ENCODE assay signal across 1 cellular context in the genomic region with DNA sequence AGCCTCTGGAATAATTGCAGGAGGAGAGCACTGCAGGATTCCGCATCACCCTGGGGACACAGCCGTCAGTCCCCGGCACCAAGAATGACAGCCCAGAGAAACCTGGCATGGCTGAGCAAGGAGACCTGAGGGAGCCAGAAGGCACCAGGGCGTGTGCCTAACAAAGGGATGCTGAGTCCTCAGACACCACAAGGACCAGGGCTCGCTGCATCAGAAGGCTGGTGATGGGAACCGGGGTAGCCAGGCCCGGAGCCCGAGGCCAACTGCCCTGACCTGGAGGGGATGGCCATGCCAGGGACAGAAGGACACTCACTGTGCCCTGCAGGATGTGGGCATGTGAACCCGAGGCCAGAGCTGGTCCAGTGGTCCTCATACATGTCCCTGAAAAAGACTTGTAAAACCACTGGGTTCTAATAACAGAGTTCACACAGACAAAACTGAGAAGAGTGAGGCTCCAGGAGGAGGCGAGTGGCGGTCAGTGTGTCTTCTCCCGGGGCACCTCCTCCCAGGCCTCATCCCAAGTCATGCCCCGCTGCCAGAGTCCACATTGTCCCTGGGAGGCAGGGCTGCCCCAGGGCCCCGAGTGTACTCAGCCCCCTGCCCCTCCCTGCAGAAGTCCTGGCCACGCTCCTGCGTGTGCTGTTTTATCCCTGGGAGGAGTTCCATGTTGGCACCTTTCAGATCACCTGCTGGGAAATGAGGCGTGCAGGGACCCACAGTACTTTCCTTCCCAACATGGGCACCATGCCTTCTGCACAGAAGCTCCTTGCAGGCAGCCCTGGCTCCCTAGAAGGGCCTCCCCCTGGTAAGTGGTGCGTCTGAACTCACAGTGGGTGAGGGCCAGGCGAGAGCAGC.
TF ChIP-seq lines count a peak whose summit lies in the region.

No MANE protein-coding gene starts in this region.

TF ChIP-seq in HepG2, 621 proteins besides CTCF, POLR2A, EP300 and RAD21:
- no peak for TF ChIP-seq ATAD3A (CRISPR knock-in tag; IDR thresholded peaks at IDR 0.05)
- TF ChIP-seq JARID2 (CRISPR knock-in tag; IDR thresholded peaks at IDR 0.05; ENCODE audit: insufficient replicate concordance) = no peak
- no peak for TF ChIP-seq ARID2 (CRISPR knock-in tag; IDR thresholded peaks at IDR 0.05; ENCODE audit: borderline replicate concordance)
- no peak for TF ChIP-seq MIXL1 (CRISPR knock-in tag; IDR thresholded peaks at IDR 0.05)
- no peak for TF ChIP-seq ZFP1 (CRISPR knock-in tag; IDR thresholded peaks at IDR 0.05)
- TF ChIP-seq BRD4 (CRISPR knock-in tag; IDR thresholded peaks at IDR 0.05) = no peak
- TF ChIP-seq NFE2L1 (CRISPR knock-in tag; IDR thresholded peaks at IDR 0.05; ENCODE audit: borderline replicate concordance) = no peak
- TF ChIP-seq, protein P1, sequence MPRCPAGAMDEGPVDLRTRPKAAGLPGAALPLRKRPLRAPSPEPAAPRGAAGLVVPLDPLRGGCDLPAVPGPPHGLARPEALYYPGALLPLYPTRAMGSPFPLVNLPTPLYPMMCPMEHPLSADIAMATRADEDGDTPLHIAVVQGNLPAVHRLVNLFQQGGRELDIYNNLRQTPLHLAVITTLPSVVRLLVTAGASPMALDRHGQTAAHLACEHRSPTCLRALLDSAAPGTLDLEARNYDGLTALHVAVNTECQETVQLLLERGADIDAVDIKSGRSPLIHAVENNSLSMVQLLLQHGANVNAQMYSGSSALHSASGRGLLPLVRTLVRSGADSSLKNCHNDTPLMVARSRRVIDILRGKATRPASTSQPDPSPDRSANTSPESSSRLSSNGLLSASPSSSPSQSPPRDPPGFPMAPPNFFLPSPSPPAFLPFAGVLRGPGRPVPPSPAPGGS (CRISPR knock-in tag; IDR thresholded peaks at IDR 0.05) = no peak
- no peak for TF ChIP-seq ATM (IDR thresholded peaks at IDR 0.05; ENCODE audit: borderline replicate concordance)
- no peak for TF ChIP-seq NCOR1 (IDR thresholded peaks at IDR 0.05; ENCODE audit: borderline replicate concordance, low read length)
- TF ChIP-seq SOX5 (CRISPR knock-in tag; IDR thresholded peaks at IDR 0.05; ENCODE audit: borderline replicate concordance) = no peak
- no peak for TF ChIP-seq GTF2F1 (IDR thresholded peaks at IDR 0.05; ENCODE audit: low read length)
- TF ChIP-seq ZNF468 (CRISPR knock-in tag; IDR thresholded peaks at IDR 0.05) = no peak
